In the genomic region with DNA sequence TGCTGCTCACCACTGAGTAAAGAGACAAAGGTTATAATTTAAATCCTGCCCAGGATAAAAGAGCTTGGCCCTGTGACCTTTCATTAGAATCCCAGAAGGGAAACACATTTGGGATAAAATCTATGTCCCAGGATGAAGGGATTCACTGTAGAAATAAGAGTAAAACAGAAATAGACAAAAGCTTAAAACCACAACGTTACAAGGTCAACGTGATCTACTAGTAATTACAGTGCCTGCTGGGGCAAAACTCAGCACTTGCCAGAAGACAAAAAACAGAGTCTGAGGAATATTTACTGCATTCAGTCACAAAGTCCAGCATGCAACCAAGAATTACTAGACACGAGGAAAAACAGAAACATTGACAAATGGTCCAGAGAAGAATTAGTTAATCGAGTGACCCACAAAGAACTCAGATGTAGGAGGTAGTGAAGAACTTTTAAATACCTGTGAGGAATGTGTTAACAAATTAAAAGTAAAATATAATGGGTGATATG, we compare ENCODE assay signal across 23 cellular contexts.
"Had no signal": no experiment of that assay in that cellular context is flagged by ENCODE, and none has a peak within 500 bp of the region (broad histone marks: within the 10 kb centered on the region; RNA-seq: fewer than 3 reads in every experiment).

No MANE protein-coding gene starts in this region.

- H3K36me3 ChIP-seq: colonic mucosa, esophagus muscularis mucosa, esophagus squamous epithelium, gastrocnemius medialis, gastroesophageal sphincter, heart left ventricle, heart right ventricle had no signal

- DNase-seq: colonic mucosa; cortex of kidney; dermis blood vessel endothelial cell; dorsolateral prefrontal cortex; effector CD4-positive, alpha-beta T cell; effector CD8-positive, alpha-beta T cell; effector memory CD4-positive, alpha-beta T cell; effector memory CD8-positive, alpha-beta T cell; endodermal cell; erythroblast; esophagus squamous epithelium; foreskin fibroblast; foreskin keratinocyte; foreskin melanocyte; gastrocnemius medialis; glutamatergic neuron; head of caudate nucleus; heart left ventricle; heart right ventricle had no signal

- H3K27ac ChIP-seq: colonic mucosa, coronary artery, dorsolateral prefrontal cortex, epithelial cell of prostate, esophagus muscularis mucosa, esophagus squamous epithelium, foreskin keratinocyte, gastrocnemius medialis, gastroesophageal sphincter, heart left ventricle, heart right ventricle had no signal

- H3K4me3 ChIP-seq: colonic mucosa, coronary artery, dorsolateral prefrontal cortex, esophagus muscularis mucosa, esophagus squamous epithelium, gastrocnemius medialis, gastroesophageal sphincter, heart left ventricle, heart right ventricle had no signal

- H3K9me3 ChIP-seq: colonic mucosa, esophagus squamous epithelium, gastrocnemius medialis had no signal

- H3K4me1 ChIP-seq: colonic mucosa, esophagus muscularis mucosa, esophagus squamous epithelium, foreskin keratinocyte, gastrocnemius medialis, gastroesophageal sphincter, heart left ventricle, heart right ventricle had no signal
